8 cellular contexts compared by ENCODE assay signal in the genomic region with DNA sequence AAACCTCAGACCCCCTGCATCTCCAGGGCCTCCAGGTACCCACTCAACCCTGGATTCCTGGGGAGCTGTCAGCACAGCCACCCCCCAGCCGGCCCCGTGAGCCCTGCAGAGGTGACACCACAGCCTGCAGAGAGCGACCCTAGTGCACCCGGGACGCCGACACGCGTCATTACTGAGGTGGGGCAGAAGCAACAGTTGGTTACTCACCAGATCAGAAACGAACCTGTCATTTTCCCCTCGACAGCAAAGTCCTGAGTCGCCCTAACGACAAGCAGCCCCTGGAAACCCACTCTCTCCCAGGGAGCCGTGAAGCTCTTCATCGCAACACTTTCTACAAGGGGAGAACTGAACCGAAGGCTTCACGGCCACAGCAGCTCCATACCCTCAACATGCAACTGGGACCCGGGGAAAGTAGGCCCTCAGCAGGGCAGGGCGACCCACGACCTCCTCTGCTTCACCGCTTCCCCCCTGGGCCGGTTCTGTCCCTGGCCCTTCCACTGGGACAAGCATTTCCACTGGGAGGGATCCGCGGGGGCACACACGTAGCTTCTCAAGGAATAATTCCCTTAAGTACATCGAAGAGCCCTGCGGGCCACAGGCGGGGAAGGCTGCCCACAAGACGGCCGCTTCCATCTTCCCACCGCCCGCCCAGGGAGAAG. TPM values are rescaled to one million over a fixed set of nuclear protein-coding genes. Genes with fewer than 3 reads are reported as not detected.
DNase-seq lines count a peak whose midpoint lies in the region; ATAC-seq and TF ChIP-seq lines count a peak whose summit lies in the region.

No MANE protein-coding gene starts in this region.

- H3K4me3 ChIP-seq in GM23248 (peak overlapping the region; percentile 92), WERI-Rb-1 (ENCODE audit: low read depth, low read length) (peak overlapping the region; percentile 95), cardiac fibroblast (replicated peaks in 1 of 2; ENCODE audit: low read depth in 2 of 2, low read length in 2 of 2) (peak overlapping the region; percentile 59 to 73), mucosa of descending colon (peak overlapping the region; percentile 61)

- H3K36me3 ChIP-seq in GM23248 (ENCODE audit: low read depth) (peaks cover 20% of the 10 kb centered on the region), WERI-Rb-1 (peaks cover 45% of the 10 kb centered on the region), mucosa of descending colon (ENCODE audit: low read depth) (peaks cover 7% of the 10 kb centered on the region)

- peak overlapping the region; percentile 94 for H3K4me2 ChIP-seq in GM23248 (ENCODE audit: unreplicated experiment)

- H2AFZ ChIP-seq in GM23248 = no peak overlapping the region

- peak; percentile 61 for ATAC-seq in mucosa of descending colon

- H3K9me3 ChIP-seq in GM23248 (ENCODE audit: low read depth) (no peaks in the 10 kb centered on the region), WERI-Rb-1 (ENCODE audit: severe bottlenecking) (peaks cover 22% of the 10 kb centered on the region), mucosa of descending colon (no peaks in the 10 kb centered on the region)

- peak overlapping the region; percentile 95 for H3K9ac ChIP-seq in GM23248

- H3K27ac ChIP-seq in GM23248 (peak overlapping the region; percentile 93), WERI-Rb-1 (peak overlapping the region; percentile 87)

- H3K9me2 ChIP-seq in GM23248 (ENCODE audit: insufficient read depth) = no peaks in the 10 kb centered on the region

- 4% methylated on average over 25 to 26 of the region's 31 CpGs for WGBS in GM23248 (ENCODE audit: low coverage in 1 of 2, low lambda C conversion rate in 2 of 2, missing lambda C conversion rate in 2 of 2), 2 experiments

- TF ChIP-seq CTCF in WERI-Rb-1 (IDR thresholded peaks at IDR 0.05; ENCODE audit: low read depth, low read length) (no peak), cardiac fibroblast (IDR thresholded peaks at IDR 0.05; ENCODE audit: low read depth, low read length) (no peak), mucosa of descending colon (IDR thresholded peaks at IDR 0.05) (no peak)

- intact Hi-C loops in mucosa of descending colon (cut with DNase I, micrococcal nuclease) = no loop called here

- in situ Hi-C loops in GM23248 (cut with MboI) = no loop called here

- peaks cover 60% of the 10 kb centered on the region for H3K79me2 ChIP-seq in GM23248 (ENCODE audit: insufficient read depth)

- DNase-seq in GM23248 (peak; percentile 81), WERI-Rb-1 (no peak), cardiac fibroblast (ENCODE audit: low read depth in 2 of 2) (peak; percentile 24 to 47), mucosa of descending colon (peak; percentile 50 to 77 (median 62)), NCI-H748 (lab: John Stamatoyannopoulos, UW; ENCODE audit: unreplicated experiment) (no peak), middle frontal gyrus (ENCODE audit: extremely low spot score, low spot score) (no peak), ecto neural progenitor cell (ENCODE audit: low spot score) (no peak)
- DNase-seq in stimulated activated CD8-positive, alpha-beta memory T cell treated with anti-CD3 and anti-CD28 coated beads, Interleukin-7, amount 100 ng/mL, for 48 hours (ENCODE audit: extremely low read depth in 1 of 2, low read depth in 1 of 2) = peak; percentile 35 to 77

- H3K27me3 ChIP-seq in GM23248 (replicated peaks; ENCODE audit: insufficient read depth) (no peaks in the 10 kb centered on the region), WERI-Rb-1 (ENCODE audit: insufficient read depth, low read depth, severe bottlenecking) (no peaks in the 10 kb centered on the region)

- peaks cover 19% of the 10 kb centered on the region for H4K20me1 ChIP-seq in GM23248 (ENCODE audit: insufficient read depth)

- H3F3A ChIP-seq in GM23248 (ENCODE audit: insufficient read depth) = 0 out of 2 replicates have a peak, but pooled peaks cover 3% of the 10 kb centered on the region

- H3K4me1 ChIP-seq in GM23248 (ENCODE audit: insufficient read depth) (peaks cover 14% of the 10 kb centered on the region), mucosa of descending colon (ENCODE audit: low read depth) (peaks cover 25% of the 10 kb centered on the region)

RNA-seq across cellular contexts. Expression of gene BRD1, which starts 1.6 kb away (rescaled TPM):
- 23.1 and 24.4 TPM in 2 replicates for total RNA-seq in GM23248 (2014; rRNA removed; shearing (Covaris generic))
- 4.4 and 4.5 TPM in 2 replicates for polyA plus RNA-seq in GM23248 (2016; fragmentation: Nextera tagmentation; extraction: Ambion mirVana)
- total RNA-seq in mucosa of descending colon = 10 to 100 TPM; 33.4 to 51.3 (median 48.4) TPM

RNA-seq across cellular contexts. Expression of gene ZBED4, which starts 27.6 kb away (rescaled TPM):
- total RNA-seq in GM23248 (2014; rRNA removed; shearing (Covaris generic)) = 7.7 and 8.9 TPM in 2 replicates
- 5.0 and 6.3 TPM in 2 replicates for polyA plus RNA-seq in GM23248 (2016; fragmentation: Nextera tagmentation; extraction: Ambion mirVana)
- 10 to 100 TPM; 13.7 to 18.2 (median 18.1) TPM for total RNA-seq in mucosa of descending colon

Comparison
In these comparisons a context has a peak if more than half of its experiments do, and no peak if none do; other contexts are left out.
1. DNase-seq: peak in GM23248 (single experiment), cardiac fibroblast (2 of 2), mucosa of descending colon (3 of 3) and stimulated activated CD8-positive, alpha-beta memory T cell treated with anti-CD3 and anti-CD28 coated beads, Interleukin-7, amount 100 ng/mL, for 48 hours (2 of 2); none in WERI-Rb-1 (single experiment), NCI-H748 (single experiment), middle frontal gyrus (single experiment) and ecto neural progenitor cell (single experiment).
2. Peak in every context shown above with its lines, with median percentiles within 50 percentile points of each other: H3K4me3 ChIP-seq.